22 cellular contexts compared by ENCODE assay signal in genomic region chr13:43911871-43912270, GRCh38. TPM values are rescaled to one million over a fixed set of nuclear protein-coding genes. Genes with fewer than 3 reads are reported as not detected.
A peak's percentile ranks its signal among the peaks of the same experiment; 100 is the strongest.
DNase-seq lines count a peak whose midpoint lies in the region; ATAC-seq and TF ChIP-seq lines count a peak whose summit lies in the region.
"Had no signal": no experiment of that assay in that cellular context is flagged by ENCODE, and none has a peak within 500 bp of the region (broad histone marks: within the 10 kb centered on the region; RNA-seq: fewer than 3 reads in every experiment).

No MANE protein-coding gene starts in this region.

- H2AFZ ChIP-seq in neural cell (ENCODE audit: low read depth, low read length): no peak overlapping the region
- H2AFZ ChIP-seq: GM23248 had no signal

- peak; percentile 45 for TF ChIP-seq EP300 in neural cell (conservative IDR thresholded peaks at IDR 0.05; ENCODE audit: poor library complexity, severe bottlenecking)

- no peaks in the 10 kb centered on the region for H3K9me2 ChIP-seq in neural cell (ENCODE audit: insufficient read depth, low read length)

- POLR2A ChIA-PET in HEK293 (lab: Yijun Ruan, JAX): interaction anchor here (0.5 kb wide), 1 partner anchor 523 kb away, joined by 3 read pairs; no protein-coding TSS in a partner anchor

- H3K4me2 ChIP-seq in neural cell (ENCODE audit: low read length): peak overlapping the region; percentile 34

- CTCF ChIA-PET in HEK293 (lab: Yijun Ruan, JAX): interaction anchor here (0.9 kb wide), 1 partner anchor 527 kb away, joined by 3 read pairs; no protein-coding TSS in a partner anchor

- H3K36me3 ChIP-seq in HEK293 (ENCODE audit: control insufficient read depth in 2 of 2, insufficient read depth in 1 of 2, low read length in 2 of 2) (no peaks in the 10 kb centered on the region), neural cell (ENCODE audit: insufficient read depth, low read length) (no peaks in the 10 kb centered on the region)
- H3K36me3 ChIP-seq: BE2C had no signal

- no peak for TF ChIP-seq CTCF in HEK293 (tag by site-specific recombination; IDR thresholded peaks at IDR 0.05)
- no peak for TF ChIP-seq CTCF in neural cell (IDR thresholded peaks at IDR 0.05; ENCODE audit: poor library complexity, severe bottlenecking)

- no peaks in the 10 kb centered on the region for H4K20me1 ChIP-seq in neural cell (ENCODE audit: insufficient read depth)

- H3K4me3 ChIP-seq in HEK293 (ENCODE audit: low read depth, low read length) (no peak overlapping the region), neural cell (ENCODE audit: low read length) (peak overlapping the region; percentile 38)
- H3K4me3 ChIP-seq: GM12878, GM23248, K562 had no signal

- DNase-seq in NCI-H2227 (lab: John Stamatoyannopoulos, UW; ENCODE audit: unreplicated experiment): peak; percentile 5
- no peak for DNase-seq in NCI-H2227 treated with DMSO at 0.1 percent for 48 hours (lab: John Stamatoyannopoulos, UW)
- peak in 3 of 61 donors; percentile 23 to 67 (median 32) for DNase-seq in caudate nucleus (lab: John Stamatoyannopoulos, UW)
- DNase-seq: BE2C; CD4-positive, alpha-beta memory T cell; DMS153; GF-D8; GM23248; HCEC 1CT; NCI-H1092 treated with DMSO at 0.1 percent for 48 hours; NCI-H1694; NCI-H2107; NCI-H446; NCI-H526 treated with DMSO at 0.1 percent for 48 hours had no signal

- TF ChIP-seq RAD21 in neural cell (conservative IDR thresholded peaks at IDR 0.05): peak; percentile 28

- no peaks in the 10 kb centered on the region for H3K4me1 ChIP-seq in HEK293 (ENCODE audit: control insufficient read depth, insufficient read depth, low read length)
- H3K4me1 ChIP-seq: BE2C had no signal

- H3F3A ChIP-seq in neural cell (ENCODE audit: insufficient read depth, low read length, poor library complexity, severe bottlenecking): no peaks in the 10 kb centered on the region

- H3K27ac ChIP-seq in HEK293 (ENCODE audit: extremely low read depth, low read depth, low read length) (no peak overlapping the region), caudate nucleus (ENCODE audit: low read depth, low read length) (peak overlapping the region; percentile 83), neural cell (ENCODE audit: low read length) (peak overlapping the region; percentile 66)
- H3K27ac ChIP-seq: GM23248 had no signal

- ATAC-seq in HG03108 (IDR thresholded peaks at IDR 0.05; ENCODE audit: unreplicated experiment) (no peak), GM19023 (IDR thresholded peaks at IDR 0.05; ENCODE audit: unreplicated experiment) (no peak), HG03025 (IDR thresholded peaks at IDR 0.05; ENCODE audit: low FRiP score, unreplicated experiment) (no peak)
- ATAC-seq: GM12878, K562, Panc1 had no signal

- H3K27me3 ChIP-seq in neural cell (ENCODE audit: insufficient read depth, low read depth, low read length): no peaks in the 10 kb centered on the region

- peak overlapping the region; percentile 46 for H3K9ac ChIP-seq in neural cell (ENCODE audit: low read length)
- H3K9ac ChIP-seq: GM23248 had no signal

- no peaks in the 10 kb centered on the region for H3K79me2 ChIP-seq in neural cell (replicated peaks; ENCODE audit: insufficient read depth, low read length)

- H3K9me3 ChIP-seq in HEK293 (ENCODE audit: control insufficient read depth, insufficient read depth, low read depth, low read length) (no peaks in the 10 kb centered on the region), neural cell (ENCODE audit: low read length) (no peaks in the 10 kb centered on the region)
- H3K9me3 ChIP-seq: BE2C had no signal

TF ChIP-seq in HEK293, 187 proteins besides CTCF, POLR2A, EP300 and RAD21:
- TF ChIP-seq ZBTB7A (tag by site-specific recombination; IDR thresholded peaks at IDR 0.05; ENCODE audit: low read depth) (no peak), PRDM6 (tag by site-specific recombination; IDR thresholded peaks at IDR 0.05) (0 out of 2 replicates have a peak, but pooled peaks have one; percentile 12), ZNF792 (tag by site-specific recombination; IDR thresholded peaks at IDR 0.05) (no peak)

TF ChIP-seq in neural cell, 6 proteins besides CTCF, POLR2A, EP300 and RAD21:
- TF ChIP-seq POLR2AphosphoS5 (IDR thresholded peaks at IDR 0.05): peak; percentile 30
- TF ChIP-seq SMC3 (conservative IDR thresholded peaks at IDR 0.05; ENCODE audit: poor library complexity): no peak
- TF ChIP-seq TAF1 (IDR thresholded peaks at IDR 0.05; ENCODE audit: low read depth): no peak
- TF ChIP-seq EZH2 (IDR thresholded peaks at IDR 0.05; ENCODE audit: borderline replicate concordance, insufficient read depth, low read length, poor library complexity, severe bottlenecking): no peak

RNA-seq across cellular contexts. Expression of gene LACC1, which starts 32.2 kb away (rescaled TPM):
- polyA plus RNA-seq in neural cell: 2.2 and 2.5 TPM in 2 replicates
- 1.7 and 2.0 TPM in 2 replicates for polyA minus RNA-seq in neural cell
- polyA plus RNA-seq: K562 had no signal

RNA-seq across cellular contexts. Expression of gene CCDC122, which starts 32.3 kb away (rescaled TPM):
- 0.14 and 0.79 TPM in 2 replicates for polyA plus RNA-seq in neural cell
- 3.4 and 4.4 TPM in 2 replicates for polyA minus RNA-seq in neural cell
- polyA plus RNA-seq: K562 had no signal
